ENCODE assay signal across 9 cellular contexts in the genomic region with DNA sequence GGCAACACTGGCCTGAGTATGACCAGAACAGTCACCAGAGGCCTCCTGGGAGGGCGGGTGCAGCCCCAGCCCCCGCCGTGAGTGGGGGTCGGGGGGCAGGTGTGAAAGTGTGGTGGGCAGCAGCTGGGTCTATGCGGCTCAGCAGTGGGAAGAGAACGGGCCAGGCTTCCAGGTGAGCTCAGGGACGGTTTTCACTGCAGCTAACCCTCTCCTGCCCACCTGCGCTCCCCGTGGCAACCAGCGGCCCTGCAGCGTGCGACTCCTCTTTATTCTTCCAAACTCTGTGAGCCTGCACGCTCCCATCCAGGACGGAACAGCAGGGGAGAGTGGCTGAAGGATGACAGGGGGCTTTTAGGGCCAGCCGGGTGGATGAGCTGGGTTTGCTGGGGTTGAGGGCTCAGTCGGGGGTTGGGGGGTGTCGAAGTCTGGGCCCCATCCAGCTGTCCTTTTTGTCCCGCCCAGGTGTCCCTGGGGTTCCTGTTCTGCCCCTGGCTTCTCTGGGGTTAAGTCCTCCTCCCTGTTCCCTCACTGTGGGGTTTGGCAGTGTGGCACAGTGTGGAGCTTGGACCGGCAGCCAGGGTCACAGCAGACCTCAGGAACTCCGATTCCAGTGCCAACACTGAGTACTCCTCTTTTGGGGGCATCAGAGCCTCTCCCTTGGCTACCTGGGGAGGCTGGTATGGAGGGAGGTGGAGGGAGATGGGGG. TPM values are rescaled to one million over a fixed set of nuclear protein-coding genes. Genes with fewer than 3 reads are reported as not detected.
DNase-seq lines count a peak whose midpoint lies in the region; ATAC-seq, FAIRE-seq and TF ChIP-seq lines count a peak whose summit lies in the region.
"Had no signal": no experiment of that assay in that cellular context is flagged by ENCODE, and none has a peak within 500 bp of the region (broad histone marks: within the 10 kb centered on the region; RNA-seq: fewer than 3 reads in every experiment).

No MANE protein-coding gene starts in this region.

- H3K9me3 ChIP-seq in H1 (ENCODE audit: insufficient read depth in 2 of 2, low read depth in 1 of 2, low read length in 1 of 2) (no peaks in the 10 kb centered on the region), small intestine (ENCODE audit: control insufficient read depth, low read depth) (no peaks in the 10 kb centered on the region)

- peak overlapping the region in 1 of 4 experiments; percentile 43; a peak in 2 of 8 replicates for H3K4me3 ChIP-seq in H1 (ENCODE audit: extremely low read depth in 1 of 4, insufficient read depth in 2 of 4, low read depth in 3 of 4, low read length in 4 of 4)
- no peak overlapping the region for H3K4me3 ChIP-seq in small intestine (ENCODE audit: low read depth in 1 of 2, low read length in 2 of 2)

- no peaks in the 10 kb centered on the region for H3K36me3 ChIP-seq in H1 (ENCODE audit: control insufficient read depth in 2 of 4, insufficient read depth in 4 of 4, low read length in 3 of 4)
- no peaks in the 10 kb centered on the region for H3K36me3 ChIP-seq in small intestine (ENCODE audit: control insufficient read depth in 2 of 2, insufficient read depth in 2 of 2, low read length in 2 of 2)

- H2BK120ac ChIP-seq in H1 (replicated peaks; ENCODE audit: low read depth, low read length): no peak overlapping the region

- H3K4me1 ChIP-seq in H1 (replicated peaks in 1 of 4; ENCODE audit: control insufficient read depth in 3 of 4, insufficient read depth in 4 of 4, low read length in 3 of 4): peaks cover 7 to 32% (median 17%) of the 10 kb centered on the region in 4 experiments
- H3K4me1 ChIP-seq in small intestine (ENCODE audit: control insufficient read depth in 2 of 2, insufficient read depth in 1 of 2, low read depth in 1 of 2, low read length in 1 of 2): no peaks in the 10 kb centered on the region

- H2AFZ ChIP-seq in H1 (ENCODE audit: low read length): no peak overlapping the region

- H3K27ac Mint-ChIP-seq in natural killer cell treated with Interleukin-12 subunit alpha and Interleukin-12 subunit beta and Interleukin-15 and Interleukin-18, amount 100 ng/mL, for 72 hours: no peak overlapping the region

- H3K27me3 Mint-ChIP-seq in natural killer cell treated with Interleukin-12 subunit alpha and Interleukin-12 subunit beta and Interleukin-15 and Interleukin-18, amount 100 ng/mL, for 72 hours: peaks cover 20 to 26% of the 10 kb centered on the region in 2 donors

- H3K9me3 Mint-ChIP-seq in natural killer cell treated with Interleukin-12 subunit alpha and Interleukin-12 subunit beta and Interleukin-15 and Interleukin-18, amount 100 ng/mL, for 72 hours: no peaks in the 10 kb centered on the region

- H3K27ac ChIP-seq in H1 (ENCODE audit: low read depth, low read length) (no peak overlapping the region), small intestine (ENCODE audit: low read depth in 1 of 2, low read length in 1 of 2) (no peak overlapping the region)

- TF ChIP-seq POLR2A in H1 (IDR thresholded peaks at IDR 0.05; ENCODE audit: control extremely low read depth in 1 of 2, low read depth in 2 of 2, low read length in 2 of 2): no peak

- TF ChIP-seq RAD21 in H1 (IDR thresholded peaks at IDR 0.05 in 1 of 2, conservative IDR thresholded peaks at IDR 0.05 in 1 of 2; ENCODE audit: low read depth in 2 of 2, low read length in 2 of 2): peak; percentile 37 to 50

- no peak overlapping the region for H4K5ac ChIP-seq in H1 (ENCODE audit: insufficient read length, low read depth, low read length)

- H4K8ac ChIP-seq in H1 (ENCODE audit: extremely low read depth, insufficient read depth, low read length): peak overlapping the region; percentile 36

- FAIRE-seq in H1 (lab: Jason Lieb, UNC): no peak
- no peak for FAIRE-seq in small intestine (lab: Jason Lieb, UNC)

- POLR2A ChIA-PET in H1 (lab: Charles Lee; ENCODE audit: partially characterized antibody): interaction anchor here (0.5 to 4.9 kb wide), 10 partner anchors 9 to 1100 kb away, joined by 3 to 21 read pairs (median 4); a partner anchor contains a TSS

- no peak overlapping the region for H3K23ac ChIP-seq in H1 (ENCODE audit: insufficient read length)

- TF ChIP-seq EP300 in H1 (IDR thresholded peaks at IDR 0.05; ENCODE audit: borderline replicate concordance in 1 of 2, low read depth in 2 of 2, low read length in 2 of 2): no peak

- peak overlapping the region; percentile 7 to 64; a peak in 3 of 4 replicates for H3K4me2 ChIP-seq in H1 (ENCODE audit: insufficient read depth in 1 of 2, low read depth in 2 of 2, low read length in 2 of 2)

- H2BK5ac ChIP-seq in H1 (ENCODE audit: low read depth, low read length): peak overlapping the region; percentile 20; the same call in 1 of the 2 replicates

- peaks cover 0 to 3% (median 1%) of the 10 kb centered on the region in 4 experiments; a peak in 1 of 7 replicates for H3K27me3 ChIP-seq in H1 (replicated peaks in 1 of 4; ENCODE audit: control insufficient read depth in 3 of 4, extremely low read depth in 1 of 4, insufficient read depth in 3 of 4, low read length in 3 of 4)
- H3K27me3 ChIP-seq in small intestine (ENCODE audit: control insufficient read depth in 2 of 2, insufficient read depth in 2 of 2, low read length in 2 of 2): peaks cover 0 to 4% of the 10 kb centered on the region in 2 donors

- H2BK20ac ChIP-seq in H1 (ENCODE audit: low read length): no peak overlapping the region

- no peak overlapping the region for H3K9ac ChIP-seq in H1 (replicated peaks in 1 of 4; ENCODE audit: extremely low read depth in 1 of 4, low read depth in 3 of 4, low read length in 3 of 4)

- no peak overlapping the region for H2AK5ac ChIP-seq in H1 (ENCODE audit: low read depth, low read length)

- no peaks in the 10 kb centered on the region for H4K20me1 ChIP-seq in H1 (replicated peaks in 1 of 2; ENCODE audit: control insufficient read depth in 1 of 2, insufficient read depth in 2 of 2, low read length in 2 of 2)

- no peaks in the 10 kb centered on the region for H3K79me1 ChIP-seq in H1 (ENCODE audit: low read depth, low read length)

- H3K4me3 Mint-ChIP-seq in natural killer cell treated with Interleukin-12 subunit alpha and Interleukin-12 subunit beta and Interleukin-15 and Interleukin-18, amount 100 ng/mL, for 72 hours: no peak overlapping the region

- no peaks in the 10 kb centered on the region for H3K4me1 Mint-ChIP-seq in natural killer cell treated with Interleukin-12 subunit alpha and Interleukin-12 subunit beta and Interleukin-15 and Interleukin-18, amount 100 ng/mL, for 72 hours (ENCODE audit: low read depth in 2 of 2)

- H3K79me2 ChIP-seq in H1 (ENCODE audit: control insufficient read depth in 1 of 2, insufficient read depth in 2 of 2, low read length in 2 of 2): no peaks in the 10 kb centered on the region

- peak; percentile 30 to 64 (median 41) for DNase-seq in NCI-H1417 (lab: John Stamatoyannopoulos, UW)
- DNase-seq in NCI-H1417 treated with DMSO at 0.1 percent for 48 hours (lab: John Stamatoyannopoulos, UW): no peak
- DNase-seq in NCI-H460 (ENCODE audit: extremely low read depth, low read depth): peak; percentile 47
- DNase-seq in H1 (ENCODE audit: low read depth in 1 of 2, low spot score in 2 of 2): peak in 1 of 2 experiments; percentile 85
- DNase-seq in small intestine: peak; percentile 13
- DNase-seq in NOMO-1 (lab: John Stamatoyannopoulos, UW; ENCODE audit: unreplicated experiment in 2 of 2): no peak
- no peak for DNase-seq in natural killer cell treated with Interleukin-12 subunit alpha and Interleukin-12 subunit beta and Interleukin-15 and Interleukin-18, amount 100 ng/mL, for 72 hours (ENCODE audit: low spot score)

- TF ChIP-seq CTCF in H1 (IDR thresholded peaks at IDR 0.05; ENCODE audit: control extremely low read depth in 1 of 3, insufficient read depth in 1 of 3, low read depth in 1 of 3, low read length in 3 of 3): peak; percentile 59 to 88 (median 81)

- no peak for ATAC-seq in natural killer cell treated with Interleukin-12 subunit alpha and Interleukin-12 subunit beta and Interleukin-15 and Interleukin-18, amount 100 ng/mL, for 72 hours
- no peak for ATAC-seq in HG02678 (IDR thresholded peaks at IDR 0.05; ENCODE audit: unreplicated experiment)

- H3K23me2 ChIP-seq in H1 (ENCODE audit: low read depth, low read length): no peaks in the 10 kb centered on the region

- no peaks in the 10 kb centered on the region for H3K36me3 Mint-ChIP-seq in natural killer cell treated with Interleukin-12 subunit alpha and Interleukin-12 subunit beta and Interleukin-15 and Interleukin-18, amount 100 ng/mL, for 72 hours

- WGBS in H1 (ENCODE audit: extremely low coverage in 1 of 2, insufficient coverage in 1 of 2, insufficient read length in 1 of 2, insufficient replicate concordance in 2 of 2, low coverage in 1 of 2, low lambda C conversion rate in 2 of 2, missing lambda C conversion rate in 1 of 2), 2 experiments: 15% methylated on average over 13 of the region's 20 CpGs; no CpG with 5 or more reads in 1 of the 2 experiments
- 9 to 22% (median 15%) methylated on average over 20 of the region's 20 CpGs for WGBS in small intestine, 3 donors

- H3K18ac ChIP-seq in H1 (ENCODE audit: extremely low read depth, low read length): peak overlapping the region; percentile 53; the same call in 1 of the 2 replicates

- H3K56ac ChIP-seq in H1 (replicated peaks; ENCODE audit: insufficient read length, low read depth, low read length): no peak overlapping the region

- H2BK15ac ChIP-seq in H1 (ENCODE audit: low read length): peak overlapping the region; percentile 1; the same call in 1 of the 2 replicates

- H4K91ac ChIP-seq in H1 (replicated peaks; ENCODE audit: insufficient read length, low read length): peak overlapping the region; percentile 63

- CTCF ChIA-PET in H1 (lab: Charles Lee; ENCODE audit: partially characterized antibody): interaction anchor here (0.5 to 10.9 kb wide), 28 partner anchors 8 to 1120 kb away, joined by 3 to 199 read pairs (median 4); a partner anchor contains a TSS

- no peak overlapping the region for H3K4ac ChIP-seq in H1 (replicated peaks; ENCODE audit: insufficient read length, low read depth, low read length)

- 0 out of 2 replicates have a peak overlapping the region, but pooled peaks have one; percentile 40 for H2BK12ac ChIP-seq in H1 (ENCODE audit: low read depth, low read length)

- H3K14ac ChIP-seq in H1 (ENCODE audit: insufficient read length): no peak overlapping the region

RNA-seq across cellular contexts. Expression of a gene that starts 0.9 kb away (rescaled TPM):
- 0.57 TPM in 1 of 2 replicates, not detected in the other for total RNA-seq in NCI-H460 (2014; rRNA removed; shearing (Covaris generic))
- 1.1 and 4.2 TPM in 2 replicates for polyA plus RNA-seq in NCI-H460 (2014; cell fraction: nucleus; rRNA removed)
- total RNA-seq in H1 (2021; fragmentation: NEBNext Ultra II Directional; extraction: Animal tissue kit (Norgen Biotek cat#: 25700)): 0.41 TPM in 1 of 2 replicates, not detected in the other
- polyA plus RNA-seq in H1 (2011; rRNA removed): 0.11 and 0.16 TPM in 2 replicates
- 0.16 TPM for polyA plus RNA-seq in H1 (2011; cell fraction: cytosol; rRNA removed)
- 0.77 TPM for polyA plus RNA-seq in H1 (2011; cell fraction: nucleus; rRNA removed)
- 0.19 TPM in 1 of 4 replicates, not detected in the others for polyA plus RNA-seq in H1 (2012, experiment 1 of 2)
- polyA plus RNA-seq in H1 (2012, experiment 2 of 2): not detected
- polyA plus RNA-seq in H1 (2013, experiment 1 of 2): 0.06 TPM
- polyA plus RNA-seq in H1 (2013, experiment 2 of 2): 0.06 TPM
- polyA minus RNA-seq in H1 (2011; rRNA and poly(A)+ RNA removed): not detected in 2 replicates
- not detected for polyA minus RNA-seq in H1 (2011; cell fraction: cytosol; rRNA and poly(A)+ RNA removed)
- not detected for polyA minus RNA-seq in H1 (2011; cell fraction: nucleus; rRNA and poly(A)+ RNA removed)
- polyA plus RNA-seq in small intestine: under 1 TPM in 1 of 3 donors, not detected in 2; 0.13 TPM
- not detected for total RNA-seq in natural killer cell treated with Interleukin-12 subunit alpha and Interleukin-12 subunit beta and Interleukin-15 and Interleukin-18, amount 100 ng/mL, for 72 hours
- total RNA-seq: temporal lobe had no signal

RNA-seq across cellular contexts. Expression of a gene that starts 18.9 kb away (rescaled TPM):
- total RNA-seq in NCI-H460 (2014; rRNA removed; shearing (Covaris generic)): 19.0 and 21.1 TPM in 2 replicates
- 24.9 and 34.6 TPM in 2 replicates for polyA plus RNA-seq in NCI-H460 (2014; cell fraction: nucleus; rRNA removed)
- 66.0 and 66.1 TPM in 2 replicates for total RNA-seq in H1 (2021; fragmentation: NEBNext Ultra II Directional; extraction: Animal tissue kit (Norgen Biotek cat#: 25700))
- polyA plus RNA-seq in H1 (2011; rRNA removed): 32.8 and 38.3 TPM in 2 replicates
- polyA plus RNA-seq in H1 (2011; cell fraction: cytosol; rRNA removed): 41.4 TPM
- 41.1 TPM for polyA plus RNA-seq in H1 (2011; cell fraction: nucleus; rRNA removed)
- 46.9 to 54.7 TPM (median 49.9 TPM) in 4 replicates for polyA plus RNA-seq in H1 (2012, experiment 1 of 2)
- 35.5 TPM for polyA plus RNA-seq in H1 (2012, experiment 2 of 2)
- 44.4 TPM for polyA plus RNA-seq in H1 (2013, experiment 1 of 2)
- 44.2 TPM for polyA plus RNA-seq in H1 (2013, experiment 2 of 2)
- 42.5 and 44.7 TPM in 2 replicates for polyA minus RNA-seq in H1 (2011; rRNA and poly(A)+ RNA removed)
- 40.8 TPM for polyA minus RNA-seq in H1 (2011; cell fraction: cytosol; rRNA and poly(A)+ RNA removed)
- 22.0 TPM for polyA minus RNA-seq in H1 (2011; cell fraction: nucleus; rRNA and poly(A)+ RNA removed)
- 10 to 100 TPM; 20.3 to 23.3 (median 22.5) TPM for polyA plus RNA-seq in small intestine
- total RNA-seq in natural killer cell treated with Interleukin-12 subunit alpha and Interleukin-12 subunit beta and Interleukin-15 and Interleukin-18, amount 100 ng/mL, for 72 hours: 10 to 100 TPM; 38.2 to 47.6 TPM

RNA-seq across cellular contexts. Expression of a gene that starts 19.4 kb away (rescaled TPM):
- not detected in 2 replicates for total RNA-seq in NCI-H460 (2014; rRNA removed; shearing (Covaris generic))
- polyA plus RNA-seq in NCI-H460 (2014; cell fraction: nucleus; rRNA removed): not detected in 2 replicates
- total RNA-seq in H1 (2021; fragmentation: NEBNext Ultra II Directional; extraction: Animal tissue kit (Norgen Biotek cat#: 25700)): 6.6 and 6.9 TPM in 2 replicates
- 17.0 and 21.9 TPM in 2 replicates for polyA plus RNA-seq in H1 (2011; rRNA removed)
- polyA plus RNA-seq in H1 (2011; cell fraction: cytosol; rRNA removed): 13.2 TPM
- 27.5 TPM for polyA plus RNA-seq in H1 (2011; cell fraction: nucleus; rRNA removed)
- 4.5 to 10.2 TPM (median 8.1 TPM) in 4 replicates for polyA plus RNA-seq in H1 (2012, experiment 1 of 2)
- 6.7 TPM for polyA plus RNA-seq in H1 (2012, experiment 2 of 2)
- polyA plus RNA-seq in H1 (2013, experiment 1 of 2): 8.1 TPM
- 5.9 TPM for polyA plus RNA-seq in H1 (2013, experiment 2 of 2)
- 5.3 and 5.5 TPM in 2 replicates for polyA minus RNA-seq in H1 (2011; rRNA and poly(A)+ RNA removed)
- 4.3 TPM for polyA minus RNA-seq in H1 (2011; cell fraction: cytosol; rRNA and poly(A)+ RNA removed)
- 7.0 TPM for polyA minus RNA-seq in H1 (2011; cell fraction: nucleus; rRNA and poly(A)+ RNA removed)
- under 1 TPM in 1 of 3 donors, not detected in 2; 0.51 TPM for polyA plus RNA-seq in small intestine
- total RNA-seq in natural killer cell treated with Interleukin-12 subunit alpha and Interleukin-12 subunit beta and Interleukin-15 and Interleukin-18, amount 100 ng/mL, for 72 hours: not detected

RNA-seq across cellular contexts. Expression of a gene that starts 37.8 kb away (rescaled TPM):
- 32.3 and 37.4 TPM in 2 replicates for total RNA-seq in NCI-H460 (2014; rRNA removed; shearing (Covaris generic))
- polyA plus RNA-seq in NCI-H460 (2014; cell fraction: nucleus; rRNA removed): 436 and 533 TPM in 2 replicates
- total RNA-seq in H1 (2021; fragmentation: NEBNext Ultra II Directional; extraction: Animal tissue kit (Norgen Biotek cat#: 25700)): 93.0 and 100 TPM in 2 replicates
- 93.7 and 136 TPM in 2 replicates for polyA plus RNA-seq in H1 (2011; rRNA removed)
- 110 TPM for polyA plus RNA-seq in H1 (2011; cell fraction: cytosol; rRNA removed)
- polyA plus RNA-seq in H1 (2011; cell fraction: nucleus; rRNA removed): 723 TPM
- polyA plus RNA-seq in H1 (2012, experiment 1 of 2): 84.2 to 119 TPM (median 111 TPM) in 4 replicates
- 65.8 TPM for polyA plus RNA-seq in H1 (2012, experiment 2 of 2)
- 59.7 TPM for polyA plus RNA-seq in H1 (2013, experiment 1 of 2)
- 49.0 TPM for polyA plus RNA-seq in H1 (2013, experiment 2 of 2)
- 37.5 and 49.1 TPM in 2 replicates for polyA minus RNA-seq in H1 (2011; rRNA and poly(A)+ RNA removed)
- polyA minus RNA-seq in H1 (2011; cell fraction: cytosol; rRNA and poly(A)+ RNA removed): 44.3 TPM
- 123 TPM for polyA minus RNA-seq in H1 (2011; cell fraction: nucleus; rRNA and poly(A)+ RNA removed)
- 100 to 1,000 TPM in 1 of 3 donors, 10 to 100 TPM in 2; 75.8 to 117 (median 84.8) TPM for polyA plus RNA-seq in small intestine
- 100 to 1,000 TPM in 1 of 2 donors, 10 to 100 TPM in 1; 87.2 to 144 TPM for total RNA-seq in natural killer cell treated with Interleukin-12 subunit alpha and Interleukin-12 subunit beta and Interleukin-15 and Interleukin-18, amount 100 ng/mL, for 72 hours

RNA-seq across cellular contexts. Expression of a gene that starts 58.1 kb away (rescaled TPM):
- 0.06 and 0.10 TPM in 2 replicates for total RNA-seq in NCI-H460 (2014; rRNA removed; shearing (Covaris generic))
- 0.31 TPM in 1 of 2 replicates, not detected in the other for polyA plus RNA-seq in NCI-H460 (2014; cell fraction: nucleus; rRNA removed)
- 0.17 and 0.19 TPM in 2 replicates for total RNA-seq in H1 (2021; fragmentation: NEBNext Ultra II Directional; extraction: Animal tissue kit (Norgen Biotek cat#: 25700))
- polyA plus RNA-seq in H1 (2011; rRNA removed): 0.21 and 0.61 TPM in 2 replicates
- 0.41 TPM for polyA plus RNA-seq in H1 (2011; cell fraction: cytosol; rRNA removed)
- polyA plus RNA-seq in H1 (2011; cell fraction: nucleus; rRNA removed): 5.9 TPM
- 0.08 to 1.0 TPM (median 0.66 TPM) in 4 replicates for polyA plus RNA-seq in H1 (2012, experiment 1 of 2)
- polyA plus RNA-seq in H1 (2012, experiment 2 of 2): 0.07 TPM
- polyA plus RNA-seq in H1 (2013, experiment 1 of 2): 0.06 TPM
- 0.06 TPM for polyA plus RNA-seq in H1 (2013, experiment 2 of 2)
- polyA minus RNA-seq in H1 (2011; rRNA and poly(A)+ RNA removed): 0.07 and 0.09 TPM in 2 replicates
- polyA minus RNA-seq in H1 (2011; cell fraction: cytosol; rRNA and poly(A)+ RNA removed): 0.37 TPM
- 1.9 TPM for polyA minus RNA-seq in H1 (2011; cell fraction: nucleus; rRNA and poly(A)+ RNA removed)
- polyA plus RNA-seq in small intestine: under 1 TPM in 1 of 3 donors, not detected in 2; 0.09 TPM
- not detected for total RNA-seq in natural killer cell treated with Interleukin-12 subunit alpha and Interleukin-12 subunit beta and Interleukin-15 and Interleukin-18, amount 100 ng/mL, for 72 hours

Comparison
In these comparisons a context has a peak if more than half of its experiments do, and no peak if none do; other contexts are left out.
1. DNase-seq: peak in NCI-H1417 (3 of 3), NCI-H460 (single experiment) and small intestine (single experiment); none in NCI-H1417 treated with DMSO at 0.1 percent for 48 hours (single experiment), NOMO-1 (0 of 2) and natural killer cell treated with Interleukin-12 subunit alpha and Interleukin-12 subunit beta and Interleukin-15 and Interleukin-18, amount 100 ng/mL, for 72 hours (single experiment).